Comparison of ENCODE assay signal across 15 cellular contexts in the genomic region with DNA sequence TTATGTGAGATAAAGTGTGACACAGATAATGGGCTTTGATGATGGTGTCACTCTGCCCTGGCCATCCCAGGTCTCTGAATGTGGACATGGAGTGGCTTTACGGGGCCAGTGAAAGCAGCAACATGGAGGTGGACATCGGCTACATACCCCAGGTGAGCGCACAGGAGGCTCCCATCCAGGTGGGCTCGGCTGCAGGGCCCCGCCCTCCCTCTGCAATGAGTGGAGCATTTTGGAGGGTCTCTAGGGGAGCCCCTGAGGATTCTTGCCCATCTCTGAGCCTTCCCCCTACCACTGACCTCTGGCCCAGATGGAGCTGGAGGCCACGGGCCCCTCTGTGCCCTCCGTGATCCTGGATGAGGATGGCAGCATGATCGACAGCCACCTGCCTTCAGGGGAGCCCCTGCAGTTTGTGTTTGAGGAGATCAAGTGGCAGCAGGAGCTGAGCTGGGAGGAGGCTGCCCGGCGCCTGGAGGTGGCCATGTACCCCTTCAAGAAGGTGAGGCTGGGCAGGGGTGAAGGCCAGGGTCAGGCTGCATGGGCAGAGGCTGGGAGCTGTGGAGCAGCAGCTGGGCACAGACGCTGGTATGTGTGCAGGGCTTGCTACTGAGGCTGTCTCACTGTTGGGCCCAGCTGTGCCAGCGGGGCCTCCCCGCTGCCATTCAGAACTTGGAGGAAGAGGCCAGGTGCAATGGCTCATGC. TPM values are rescaled to one million over a fixed set of nuclear protein-coding genes. Genes with fewer than 3 reads are reported as not detected.
"Had no signal": no experiment of that assay in that cellular context is flagged by ENCODE, and none has a peak within 500 bp of the region (broad histone marks: within the 10 kb centered on the region; RNA-seq: fewer than 3 reads in every experiment).

No MANE protein-coding gene starts in this region.

- H3K27me3 ChIP-seq: brain microvascular endothelial cell, foreskin keratinocyte, right lobe of liver, transverse colon, uterus had no signal

- H3K79me2 ChIP-seq: parathyroid adenoma had no signal

- DNase-seq: foreskin keratinocyte had no signal

- H3K9ac ChIP-seq: parathyroid adenoma had no signal

- H3K9me3 Mint-ChIP-seq: activated B cell treated with CpG ODN at 0.5 μM for 24 hours; activated CD4-positive, alpha-beta memory T cell treated with anti-CD3 and anti-CD28 coated beads for 36 hours; activated naive CD4-positive, alpha-beta T cell treated with anti-CD3 and anti-CD28 coated beads, Interleukin-2, amount 50 U/mL, for 24 hours; natural killer cell; stimulated activated naive B cell treated with anti-CD40 and anti-IgM and Interleukin-4, amounts not matched to agents 10 μg/mL and 1 μg/mL and 100 μg/mL, for 72 hours had no signal

- H3K4me3 ChIP-seq: right lobe of liver, transverse colon, uterus had no signal

- H3K36me3 ChIP-seq: transverse colon, uterus had no signal

- H3K36me3 Mint-ChIP-seq: activated naive CD4-positive, alpha-beta T cell treated with anti-CD3 and anti-CD28 coated beads, Interleukin-2, amount 50 U/mL, for 24 hours; natural killer cell had no signal

- H3K4me1 ChIP-seq: foreskin keratinocyte, parathyroid adenoma, right lobe of liver had no signal

- H3K27ac Mint-ChIP-seq: activated B cell treated with CpG ODN at 0.5 μM for 24 hours; activated CD4-positive, alpha-beta memory T cell treated with anti-CD3 and anti-CD28 coated beads for 36 hours; activated CD4-positive, alpha-beta T cell treated with anti-CD3 and anti-CD28 coated beads for 36 hours; natural killer cell; stimulated activated naive B cell treated with anti-CD40 and anti-IgM and Interleukin-4, amounts not matched to agents 10 μg/mL and 1 μg/mL and 100 μg/mL, for 72 hours had no signal

- H2AFZ ChIP-seq: parathyroid adenoma had no signal

- H3K4me1 Mint-ChIP-seq: activated naive CD4-positive, alpha-beta T cell treated with anti-CD3 and anti-CD28 coated beads, Interleukin-2, amount 50 U/mL, for 24 hours had no signal

- FAIRE-seq: small intestine had no signal

- H3K9me3 ChIP-seq: right lobe of liver, transverse colon, uterus had no signal

- H3K4me3 Mint-ChIP-seq: activated B cell treated with CpG ODN at 0.5 μM for 24 hours; activated CD4-positive, alpha-beta memory T cell treated with anti-CD3 and anti-CD28 coated beads for 36 hours; activated CD4-positive, alpha-beta T cell treated with anti-CD3 and anti-CD28 coated beads for 36 hours; activated naive CD4-positive, alpha-beta T cell treated with anti-CD3 and anti-CD28 coated beads, Interleukin-2, amount 50 U/mL, for 24 hours; natural killer cell; stimulated activated naive B cell treated with anti-CD40 and anti-IgM and Interleukin-4, amounts not matched to agents 10 μg/mL and 1 μg/mL and 100 μg/mL, for 72 hours had no signal

- H3K27me3 Mint-ChIP-seq: activated B cell treated with CpG ODN at 0.5 μM for 24 hours; activated CD4-positive, alpha-beta memory T cell treated with anti-CD3 and anti-CD28 coated beads for 36 hours; activated CD4-positive, alpha-beta T cell treated with anti-CD3 and anti-CD28 coated beads for 36 hours; activated naive CD4-positive, alpha-beta T cell treated with anti-CD3 and anti-CD28 coated beads, Interleukin-2, amount 50 U/mL, for 24 hours; stimulated activated naive B cell treated with anti-CD40 and anti-IgM and Interleukin-4, amounts not matched to agents 10 μg/mL and 1 μg/mL and 100 μg/mL, for 72 hours had no signal

- H3K27ac ChIP-seq: brain microvascular endothelial cell, foreskin keratinocyte, parathyroid adenoma, right lobe of liver, transverse colon, uterus had no signal

RNA-seq across cellular contexts. Expression of a gene that starts 47.7 kb away (rescaled TPM):
- total RNA-seq: aorta, left lobe of liver had no signal
- polyA plus RNA-seq: aorta had no signal
